In the genomic region with DNA sequence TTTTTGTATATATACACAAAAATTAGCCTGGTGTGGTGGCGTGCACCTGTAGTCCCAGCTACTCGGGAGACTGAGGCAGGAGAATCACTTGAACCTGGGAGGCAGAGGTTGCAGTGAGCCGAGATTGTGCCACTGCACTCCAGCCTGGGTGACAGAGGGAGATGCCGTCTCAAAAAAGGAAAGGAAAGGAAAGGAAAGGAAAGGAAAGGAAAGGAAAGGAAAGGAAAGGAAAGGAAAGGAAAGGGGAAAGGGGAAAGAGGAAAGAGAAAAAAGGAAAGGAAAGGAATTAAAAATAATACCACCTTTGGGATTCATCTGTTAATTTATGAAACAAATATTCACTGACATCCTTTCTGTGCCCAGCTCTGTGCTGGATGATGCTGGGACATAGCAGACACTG, we compare ENCODE assay signal across 17 cellular contexts. TPM values are rescaled to one million over a fixed set of nuclear protein-coding genes. Genes with fewer than 3 reads are reported as not detected.
"Had no signal": no experiment of that assay in that cellular context is flagged by ENCODE, and none has a peak within 500 bp of the region (broad histone marks: within the 10 kb centered on the region; RNA-seq: fewer than 3 reads in every experiment).

No MANE protein-coding gene starts in this region.

RNA-seq across cellular contexts. Expression of gene TTC9B, which starts 0.8 kb away (rescaled TPM):
- total RNA-seq: activated CD4-positive, alpha-beta memory T cell treated with anti-CD3 and anti-CD28 coated beads for 36 hours; activated CD4-positive, alpha-beta T cell treated with anti-CD3 and anti-CD28 coated beads for 36 hours; activated CD4-positive, alpha-beta T cell treated with anti-CD3 and anti-CD28 coated beads, Interleukin-2, amount 10 ng/mL, durations not matched to agents 24 days and 14 days; activated CD8-positive, alpha-beta memory T cell treated with anti-CD3 and anti-CD28 coated beads for 36 hours; activated CD8-positive, alpha-beta memory T cell treated with anti-CD3 and anti-CD28 coated beads, Interleukin-2, amount 10 ng/mL, durations not matched to agents 7 days and 5 days; activated CD8-positive, alpha-beta T cell treated with anti-CD3 and anti-CD28 coated beads, Interleukin-2, amount 10 ng/mL, durations not matched to agents 7 days and 5 days; activated naive CD4-positive, alpha-beta T cell treated with anti-CD3 and anti-CD28 coated beads for 36 hours; activated naive CD8-positive, alpha-beta T cell treated with anti-CD3 and anti-CD28 coated beads for 36 hours; activated T-helper 1 cell treated with anti-CD3 and anti-CD28 coated beads, Interleukin-12 subunit alpha, Interleukin-12 subunit beta, Interleukin-2, Interleukin-4 antibody, amounts not matched to agents 30 ng/mL and 10 ng/mL and 1 ng/mL, durations not matched to agents 14 hours and 24 hours and 36 hours; activated T-helper 2 cell treated with anti-CD3 and anti-CD28 coated beads, Interferon-gamma antibody, Interleukin-2, Interleukin-4, amounts not matched to agents 10 μg/mL and 5 μg/mL and 100 μg/mL, durations not matched to agents 14 hours and 24 hours and 36 hours; aorta; cardiac muscle cell; endodermal cell; esophagus muscularis mucosa; foreskin keratinocyte; gastrocnemius medialis; heart left ventricle had no signal
- polyA plus RNA-seq: foreskin keratinocyte, heart left ventricle had no signal

RNA-seq across cellular contexts. Expression of gene CCNP, which starts 7.5 kb away (rescaled TPM):
- total RNA-seq: activated CD4-positive, alpha-beta memory T cell treated with anti-CD3 and anti-CD28 coated beads for 36 hours; activated CD8-positive, alpha-beta memory T cell treated with anti-CD3 and anti-CD28 coated beads for 36 hours; activated naive CD4-positive, alpha-beta T cell treated with anti-CD3 and anti-CD28 coated beads for 36 hours; activated naive CD8-positive, alpha-beta T cell treated with anti-CD3 and anti-CD28 coated beads for 36 hours; activated T-helper 1 cell treated with anti-CD3 and anti-CD28 coated beads, Interleukin-12 subunit alpha, Interleukin-12 subunit beta, Interleukin-2, Interleukin-4 antibody, amounts not matched to agents 30 ng/mL and 10 ng/mL and 1 ng/mL, durations not matched to agents 14 hours and 24 hours and 36 hours; gastrocnemius medialis had no signal
- polyA plus RNA-seq: heart left ventricle had no signal
